ENCODE assay signal across 16 cellular contexts in genomic region chr9:131370638-131371037, GRCh38.
"Had no signal": no experiment of that assay in that cellular context is flagged by ENCODE, and none has a peak within 500 bp of the region (broad histone marks: within the 10 kb centered on the region; RNA-seq: fewer than 3 reads in every experiment).

No MANE protein-coding gene starts in this region.

- DNase-seq: activated CD4-positive, CD25-positive, alpha-beta regulatory T cell treated with anti-CD3 and anti-CD28 coated beads, Interleukin-2, amount 50 U/mL, for 72 hours; activated effector memory CD4-positive, alpha-beta T cell treated with anti-CD3 and anti-CD28 coated beads, Interleukin-2, amount 50 U/mL, for 16 hours; activated naive CD4-positive, alpha-beta T cell treated with anti-CD3 and anti-CD28 coated beads, Interleukin-2, amount 50 U/mL, for 16 hours; activated T-cell treated with anti-CD3 and anti-CD28 coated beads, Interleukin-2, amount 50 U/mL, for 72 hours; dermis blood vessel endothelial cell; effector memory CD4-positive, alpha-beta T cell; hypothalamus; islet precursor cell; nephron progenitor cell; nucleus accumbens; sigmoid colon; spleen; stimulated activated naive B cell treated with anti-CD40 and anti-IgM and Interleukin-4, amounts not matched to agents 10 μg/mL and 1 μg/mL and 100 μg/mL, for 72 hours; T-helper 2 cell; thyroid gland had no signal

- ATAC-seq: activated T-cell treated with anti-CD3 and anti-CD28 coated beads, Interleukin-2, amount 50 U/mL, for 72 hours; left lung; stimulated activated naive B cell treated with anti-CD40 and anti-IgM and Interleukin-4, amounts not matched to agents 10 μg/mL and 1 μg/mL and 100 μg/mL, for 72 hours had no signal
